1 cellular context compared by ENCODE assay signal in the genomic region with DNA sequence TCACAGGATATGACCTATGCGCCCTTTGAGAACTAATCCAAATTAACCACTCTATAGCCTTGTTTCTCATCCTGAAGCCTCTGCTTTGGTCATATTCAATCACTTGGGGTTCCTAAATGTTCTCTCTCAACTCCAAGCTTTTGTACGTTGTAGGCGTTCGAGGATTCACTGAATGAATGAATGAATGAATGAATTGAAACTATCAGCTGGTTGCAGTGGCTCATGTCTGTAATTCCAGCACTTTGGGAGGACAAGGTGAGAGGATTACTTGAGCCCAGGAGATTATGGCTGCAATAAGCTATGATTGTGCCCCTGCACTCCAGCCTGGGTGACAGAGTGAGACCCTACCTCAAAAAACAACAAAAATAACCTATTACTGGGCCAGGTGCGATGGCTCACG.
TF ChIP-seq lines count a peak whose summit lies in the region.

No MANE protein-coding gene starts in this region.

TF ChIP-seq in GM23338, 12 proteins besides CTCF, POLR2A, EP300 and RAD21:
- TF ChIP-seq STAT1 (IDR thresholded peaks at IDR 0.05; ENCODE audit: unreplicated experiment) (no peak), NANOG (IDR thresholded peaks at IDR 0.05; ENCODE audit: borderline replicate concordance) (no peak), EZH2 (IDR thresholded peaks at IDR 0.05; ENCODE audit: low read depth, unreplicated experiment) (no peak), JUNB (IDR thresholded peaks at IDR 0.05; ENCODE audit: unreplicated experiment) (no peak), ZNF331 (CRISPR knock-in tag; IDR thresholded peaks at IDR 0.05; ENCODE audit: low read depth) (no peak), CREB1 (CRISPR knock-in tag; IDR thresholded peaks at IDR 0.05; ENCODE audit: low read depth) (no peak), ZNF114 (CRISPR knock-in tag; IDR thresholded peaks at IDR 0.05) (no peak), EZH2phosphoT487 (IDR thresholded peaks at IDR 0.05; ENCODE audit: unreplicated experiment) (no peak)
- TF ChIP-seq, protein P1, sequence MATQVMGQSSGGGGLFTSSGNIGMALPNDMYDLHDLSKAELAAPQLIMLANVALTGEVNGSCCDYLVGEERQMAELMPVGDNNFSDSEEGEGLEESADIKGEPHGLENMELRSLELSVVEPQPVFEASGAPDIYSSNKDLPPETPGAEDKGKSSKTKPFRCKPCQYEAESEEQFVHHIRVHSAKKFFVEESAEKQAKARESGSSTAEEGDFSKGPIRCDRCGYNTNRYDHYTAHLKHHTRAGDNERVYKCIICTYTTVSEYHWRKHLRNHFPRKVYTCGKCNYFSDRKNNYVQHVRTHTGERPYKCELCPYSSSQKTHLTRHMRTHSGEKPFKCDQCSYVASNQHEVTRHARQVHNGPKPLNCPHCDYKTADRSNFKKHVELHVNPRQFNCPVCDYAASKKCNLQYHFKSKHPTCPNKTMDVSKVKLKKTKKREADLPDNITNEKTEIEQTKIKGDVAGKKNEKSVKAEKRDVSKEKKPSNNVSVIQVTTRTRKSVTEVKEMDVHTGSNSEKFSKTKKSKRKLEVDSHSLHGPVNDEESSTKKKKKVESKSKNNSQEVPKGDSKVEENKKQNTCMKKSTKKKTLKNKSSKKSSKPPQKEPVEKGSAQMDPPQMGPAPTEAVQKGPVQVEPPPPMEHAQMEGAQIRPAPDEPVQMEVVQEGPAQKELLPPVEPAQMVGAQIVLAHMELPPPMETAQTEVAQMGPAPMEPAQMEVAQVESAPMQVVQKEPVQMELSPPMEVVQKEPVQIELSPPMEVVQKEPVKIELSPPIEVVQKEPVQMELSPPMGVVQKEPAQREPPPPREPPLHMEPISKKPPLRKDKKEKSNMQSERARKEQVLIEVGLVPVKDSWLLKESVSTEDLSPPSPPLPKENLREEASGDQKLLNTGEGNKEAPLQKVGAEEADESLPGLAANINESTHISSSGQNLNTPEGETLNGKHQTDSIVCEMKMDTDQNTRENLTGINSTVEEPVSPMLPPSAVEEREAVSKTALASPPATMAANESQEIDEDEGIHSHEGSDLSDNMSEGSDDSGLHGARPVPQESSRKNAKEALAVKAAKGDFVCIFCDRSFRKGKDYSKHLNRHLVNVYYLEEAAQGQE (IDR thresholded peaks at IDR 0.05; ENCODE audit: unreplicated experiment) = no peak
- TF ChIP-seq, protein P2, sequence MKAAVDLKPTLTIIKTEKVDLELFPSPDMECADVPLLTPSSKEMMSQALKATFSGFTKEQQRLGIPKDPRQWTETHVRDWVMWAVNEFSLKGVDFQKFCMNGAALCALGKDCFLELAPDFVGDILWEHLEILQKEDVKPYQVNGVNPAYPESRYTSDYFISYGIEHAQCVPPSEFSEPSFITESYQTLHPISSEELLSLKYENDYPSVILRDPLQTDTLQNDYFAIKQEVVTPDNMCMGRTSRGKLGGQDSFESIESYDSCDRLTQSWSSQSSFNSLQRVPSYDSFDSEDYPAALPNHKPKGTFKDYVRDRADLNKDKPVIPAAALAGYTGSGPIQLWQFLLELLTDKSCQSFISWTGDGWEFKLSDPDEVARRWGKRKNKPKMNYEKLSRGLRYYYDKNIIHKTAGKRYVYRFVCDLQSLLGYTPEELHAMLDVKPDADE (IDR thresholded peaks at IDR 0.05) = no peak
- TF ChIP-seq, protein P3, sequence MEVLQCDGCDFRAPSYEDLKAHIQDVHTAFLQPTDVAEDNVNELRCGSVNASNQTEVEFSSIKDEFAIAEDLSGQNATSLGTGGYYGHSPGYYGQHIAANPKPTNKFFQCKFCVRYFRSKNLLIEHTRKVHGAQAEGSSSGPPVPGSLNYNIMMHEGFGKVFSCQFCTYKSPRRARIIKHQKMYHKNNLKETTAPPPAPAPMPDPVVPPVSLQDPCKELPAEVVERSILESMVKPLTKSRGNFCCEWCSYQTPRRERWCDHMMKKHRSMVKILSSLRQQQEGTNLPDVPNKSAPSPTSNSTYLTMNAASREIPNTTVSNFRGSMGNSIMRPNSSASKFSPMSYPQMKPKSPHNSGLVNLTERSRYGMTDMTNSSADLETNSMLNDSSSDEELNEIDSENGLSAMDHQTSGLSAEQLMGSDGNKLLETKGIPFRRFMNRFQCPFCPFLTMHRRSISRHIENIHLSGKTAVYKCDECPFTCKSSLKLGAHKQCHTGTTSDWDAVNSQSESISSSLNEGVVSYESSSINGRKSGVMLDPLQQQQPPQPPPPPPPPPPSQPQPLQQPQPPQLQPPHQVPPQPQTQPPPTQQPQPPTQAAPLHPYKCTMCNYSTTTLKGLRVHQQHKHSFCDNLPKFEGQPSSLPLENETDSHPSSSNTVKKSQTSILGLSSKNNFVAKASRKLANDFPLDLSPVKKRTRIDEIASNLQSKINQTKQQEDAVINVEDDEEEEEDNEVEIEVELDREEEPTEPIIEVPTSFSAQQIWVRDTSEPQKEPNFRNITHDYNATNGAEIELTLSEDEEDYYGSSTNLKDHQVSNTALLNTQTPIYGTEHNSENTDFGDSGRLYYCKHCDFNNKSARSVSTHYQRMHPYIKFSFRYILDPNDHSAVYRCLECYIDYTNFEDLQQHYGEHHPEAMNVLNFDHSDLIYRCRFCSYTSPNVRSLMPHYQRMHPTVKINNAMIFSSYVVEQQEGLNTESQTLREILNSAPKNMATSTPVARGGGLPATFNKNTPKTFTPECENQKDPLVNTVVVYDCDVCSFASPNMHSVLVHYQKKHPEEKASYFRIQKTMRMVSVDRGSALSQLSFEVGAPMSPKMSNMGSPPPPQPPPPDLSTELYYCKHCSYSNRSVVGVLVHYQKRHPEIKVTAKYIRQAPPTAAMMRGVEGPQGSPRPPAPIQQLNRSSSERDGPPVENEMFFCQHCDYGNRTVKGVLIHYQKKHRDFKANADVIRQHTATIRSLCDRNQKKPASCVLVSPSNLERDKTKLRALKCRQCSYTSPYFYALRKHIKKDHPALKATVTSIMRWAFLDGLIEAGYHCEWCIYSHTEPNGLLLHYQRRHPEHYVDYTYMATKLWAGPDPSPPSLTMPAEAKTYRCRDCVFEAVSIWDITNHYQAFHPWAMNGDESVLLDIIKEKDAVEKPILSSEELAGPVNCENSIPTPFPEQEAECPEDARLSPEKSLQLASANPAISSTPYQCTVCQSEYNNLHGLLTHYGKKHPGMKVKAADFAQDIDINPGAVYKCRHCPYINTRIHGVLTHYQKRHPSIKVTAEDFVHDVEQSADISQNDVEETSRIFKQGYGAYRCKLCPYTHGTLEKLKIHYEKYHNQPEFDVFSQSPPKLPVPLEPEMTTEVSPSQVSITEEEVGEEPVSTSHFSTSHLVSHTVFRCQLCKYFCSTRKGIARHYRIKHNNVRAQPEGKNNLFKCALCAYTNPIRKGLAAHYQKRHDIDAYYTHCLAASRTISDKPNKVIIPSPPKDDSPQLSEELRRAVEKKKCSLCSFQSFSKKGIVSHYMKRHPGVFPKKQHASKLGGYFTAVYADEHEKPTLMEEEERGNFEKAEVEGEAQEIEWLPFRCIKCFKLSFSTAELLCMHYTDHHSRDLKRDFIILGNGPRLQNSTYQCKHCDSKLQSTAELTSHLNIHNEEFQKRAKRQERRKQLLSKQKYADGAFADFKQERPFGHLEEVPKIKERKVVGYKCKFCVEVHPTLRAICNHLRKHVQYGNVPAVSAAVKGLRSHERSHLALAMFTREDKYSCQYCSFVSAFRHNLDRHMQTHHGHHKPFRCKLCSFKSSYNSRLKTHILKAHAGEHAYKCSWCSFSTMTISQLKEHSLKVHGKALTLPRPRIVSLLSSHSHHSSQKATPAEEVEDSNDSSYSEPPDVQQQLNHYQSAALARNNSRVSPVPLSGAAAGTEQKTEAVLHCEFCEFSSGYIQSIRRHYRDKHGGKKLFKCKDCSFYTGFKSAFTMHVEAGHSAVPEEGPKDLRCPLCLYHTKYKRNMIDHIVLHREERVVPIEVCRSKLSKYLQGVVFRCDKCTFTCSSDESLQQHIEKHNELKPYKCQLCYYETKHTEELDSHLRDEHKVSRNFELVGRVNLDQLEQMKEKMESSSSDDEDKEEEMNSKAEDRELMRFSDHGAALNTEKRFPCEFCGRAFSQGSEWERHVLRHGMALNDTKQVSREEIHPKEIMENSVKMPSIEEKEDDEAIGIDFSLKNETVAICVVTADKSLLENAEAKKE (CRISPR knock-in tag; IDR thresholded peaks at IDR 0.05) = no peak
